8 cellular contexts compared by ENCODE assay signal in the genomic region with DNA sequence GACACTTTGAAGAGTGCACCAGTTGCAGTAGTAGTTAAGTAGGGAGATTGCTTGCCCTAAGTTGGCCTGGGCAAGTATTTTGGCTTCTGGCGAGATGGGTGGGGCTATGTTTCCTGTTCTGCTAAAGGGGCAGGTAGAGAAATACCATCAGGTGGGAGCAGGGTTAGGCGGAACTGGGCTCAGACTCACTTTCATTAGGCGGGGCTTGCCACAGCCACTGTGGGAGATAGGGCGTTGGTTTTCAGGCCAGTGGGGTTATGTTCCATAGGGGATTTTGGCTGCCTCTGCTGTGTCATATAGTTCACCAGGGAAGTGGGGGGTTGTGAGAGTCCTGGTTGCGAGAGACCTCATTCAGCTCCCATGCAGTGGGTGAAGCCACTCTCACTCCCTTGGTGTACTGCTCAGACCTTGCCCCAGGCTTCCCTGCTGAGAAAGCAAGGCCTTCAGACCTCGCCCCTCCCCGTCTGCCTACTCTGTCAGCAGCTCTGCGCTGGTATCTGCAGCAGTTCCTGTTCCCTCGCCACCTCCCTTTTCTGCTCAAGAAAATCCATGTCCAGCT. TPM values are rescaled to one million over a fixed set of nuclear protein-coding genes. Genes with fewer than 3 reads are reported as not detected.
DNase-seq lines count a peak whose midpoint lies in the region; ATAC-seq and TF ChIP-seq lines count a peak whose summit lies in the region.

No MANE protein-coding gene starts in this region.

- peaks cover 82% of the 10 kb centered on the region for H3K36me3 Mint-ChIP-seq in activated CD4-positive, alpha-beta T cell treated with anti-CD3 and anti-CD28 coated beads, Interleukin-2, amount 10 ng/mL, durations not matched to agents 7 days and 5 days (ENCODE audit: low read depth)

- intact Hi-C loops in esophagus muscularis mucosa (cut with DNase I) (no loop called here), ovary (cut with DNase I) (no loop called here)

- WGBS in esophagus muscularis mucosa = 82% methylated on average over 9 of the region's 9 CpGs
- WGBS in ovary, 3 donors = 90 to 93% (median 92%) methylated on average over 9 of the region's 9 CpGs

- no peak for TF ChIP-seq EP300 in esophagus muscularis mucosa (IDR thresholded peaks at IDR 0.05)
- no peak for TF ChIP-seq EP300 in ovary (IDR thresholded peaks at IDR 0.05)

- POLR2A ChIA-PET in activated CD4-positive, alpha-beta T cell treated with anti-CD3 and anti-CD28 coated beads, Interleukin-2, amount 10 ng/mL, durations not matched to agents 7 days and 5 days (lab: Charles Lee) = no interaction called here

- peaks cover 52% of the 10 kb centered on the region for H3K4me1 Mint-ChIP-seq in activated CD4-positive, alpha-beta T cell treated with anti-CD3 and anti-CD28 coated beads, Interleukin-2, amount 10 ng/mL, durations not matched to agents 7 days and 5 days

- H3K36me3 ChIP-seq in esophagus muscularis mucosa (peaks cover 5 to 15% (median 10%) of the 10 kb centered on the region in 4 donors), ovary (no peaks in the 10 kb centered on the region)

- H3K9me3 Mint-ChIP-seq in activated CD4-positive, alpha-beta T cell treated with anti-CD3 and anti-CD28 coated beads, Interleukin-2, amount 10 ng/mL, durations not matched to agents 7 days and 5 days = peaks cover 22% of the 10 kb centered on the region

- CTCF ChIA-PET in activated CD4-positive, alpha-beta T cell treated with anti-CD3 and anti-CD28 coated beads, Interleukin-2, amount 10 ng/mL, durations not matched to agents 7 days and 5 days (lab: Charles Lee) = no interaction called here

- H3K4me3 ChIP-seq in esophagus muscularis mucosa (no peak overlapping the region), ovary (no peak overlapping the region)

- TF ChIP-seq POLR2A in erythroblast (IDR thresholded peaks at IDR 0.05; ENCODE audit: low read length) (no peak), esophagus muscularis mucosa (IDR thresholded peaks at IDR 0.05; ENCODE audit: low read depth) (no peak), ovary (IDR thresholded peaks at IDR 0.05) (no peak)

- DNase-seq in activated CD4-positive, alpha-beta T cell treated with anti-CD3 and anti-CD28 coated beads, Interleukin-2, amount 10 ng/mL, durations not matched to agents 7 days and 5 days = peak; percentile 35
- DNase-seq in erythroblast (lab: John Stamatoyannopoulos, UW) = peak; percentile 26 to 41
- peak; percentile 72 for DNase-seq in stimulated activated CD4-positive, alpha-beta T cell treated with anti-CD3 and anti-CD28 coated beads, Interleukin-4, amount 100 ng/mL, for 24 hours
- no peak for DNase-seq in esophagus muscularis mucosa (ENCODE audit: extremely low spot score)
- DNase-seq in NCI-H1694 treated with DMSO at 0.1 percent for 48 hours (lab: John Stamatoyannopoulos, UW) = no peak
- no peak for DNase-seq in ovary

- H3K27me3 ChIP-seq in esophagus muscularis mucosa (no peaks in the 10 kb centered on the region), ovary (no peaks in the 10 kb centered on the region)

- H3K27ac ChIP-seq in esophagus muscularis mucosa (replicated peaks in 1 of 4) (no peak overlapping the region), ovary (no peak overlapping the region)

- peak overlapping the region; percentile 68 for H3K27ac Mint-ChIP-seq in activated CD4-positive, alpha-beta T cell treated with anti-CD3 and anti-CD28 coated beads, Interleukin-2, amount 10 ng/mL, durations not matched to agents 7 days and 5 days

- H3K4me3 Mint-ChIP-seq in activated CD4-positive, alpha-beta T cell treated with anti-CD3 and anti-CD28 coated beads, Interleukin-2, amount 10 ng/mL, durations not matched to agents 7 days and 5 days = no peak overlapping the region

- H3K4me1 ChIP-seq in esophagus muscularis mucosa (peaks cover 10 to 24% (median 19%) of the 10 kb centered on the region in 4 donors), ovary (ENCODE audit: insufficient read depth) (peaks cover 6% of the 10 kb centered on the region)

- H3K9me3 ChIP-seq in esophagus muscularis mucosa = peaks cover 0 to 12% (median 8%) of the 10 kb centered on the region in 4 donors
- H3K9me3 ChIP-seq in ovary = no peaks in the 10 kb centered on the region

- H3K27me3 Mint-ChIP-seq in activated CD4-positive, alpha-beta T cell treated with anti-CD3 and anti-CD28 coated beads, Interleukin-2, amount 10 ng/mL, durations not matched to agents 7 days and 5 days = no peaks in the 10 kb centered on the region

- no peak for TF ChIP-seq CTCF in esophagus muscularis mucosa (IDR thresholded peaks at IDR 0.05)
- no peak for TF ChIP-seq CTCF in ovary (IDR thresholded peaks at IDR 0.05)

- ATAC-seq in GM18907 (IDR thresholded peaks at IDR 0.05; ENCODE audit: unreplicated experiment) = peak; percentile 92
- ATAC-seq in HG03025 (IDR thresholded peaks at IDR 0.05; ENCODE audit: low FRiP score, unreplicated experiment) = peak; percentile 92

RNA-seq across cellular contexts. Expression of gene AEBP2, which starts 43.3 kb away (rescaled TPM):
- total RNA-seq in activated CD4-positive, alpha-beta T cell treated with anti-CD3 and anti-CD28 coated beads, Interleukin-2, amount 10 ng/mL, durations not matched to agents 7 days and 5 days = 10 to 100 TPM; 45.8 to 49.1 TPM
- total RNA-seq in esophagus muscularis mucosa = 10 to 100 TPM; 31.8 to 48.9 (median 37.1) TPM
- total RNA-seq in ovary = 10 to 100 TPM; 27.9 to 62.4 (median 51.6) TPM
- 10 to 100 TPM; 22.4 to 33.7 TPM for polyA plus RNA-seq in ovary

Comparison
In these comparisons a context has a peak if more than half of its experiments do, and no peak if none do; other contexts are left out.
1. DNase-seq: peak in activated CD4-positive, alpha-beta T cell treated with anti-CD3 and anti-CD28 coated beads, Interleukin-2, amount 10 ng/mL, durations not matched to agents 7 days and 5 days (single experiment), erythroblast (2 of 2) and stimulated activated CD4-positive, alpha-beta T cell treated with anti-CD3 and anti-CD28 coated beads, Interleukin-4, amount 100 ng/mL, for 24 hours (single experiment); none in esophagus muscularis mucosa (single experiment), NCI-H1694 treated with DMSO at 0.1 percent for 48 hours (single experiment) and ovary (0 of 5).